ENCODE assay signal across 17 cellular contexts in the genomic region with DNA sequence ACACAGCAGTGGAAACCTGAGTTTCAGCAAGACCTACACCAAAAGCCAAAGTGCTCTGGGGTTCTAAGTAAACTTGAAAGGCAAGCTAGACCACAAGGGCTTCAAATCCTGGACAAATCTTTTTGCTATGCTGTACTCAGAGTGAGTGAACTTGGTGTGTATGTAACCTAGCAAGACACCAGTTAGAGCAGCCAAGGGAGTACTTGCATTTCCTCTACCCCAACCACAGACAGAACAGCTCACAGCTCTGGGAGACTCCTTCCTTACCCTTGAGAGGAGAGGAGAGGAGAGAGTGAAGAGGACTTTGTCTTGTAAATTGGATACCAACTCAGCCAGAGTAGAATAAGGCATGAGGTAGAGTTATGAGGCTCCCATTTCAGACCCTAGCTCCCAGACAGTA.
"Had no signal": no experiment of that assay in that cellular context is flagged by ENCODE, and none has a peak within 500 bp of the region (broad histone marks: within the 10 kb centered on the region; RNA-seq: fewer than 3 reads in every experiment).

No MANE protein-coding gene starts in this region.

- H3K9me3 ChIP-seq: testis, upper lobe of right lung, vagina had no signal

- H3K27ac ChIP-seq: dorsolateral prefrontal cortex, heart right ventricle, spleen, testis, tibial nerve, upper lobe of right lung, vagina had no signal

- H3K27me3 ChIP-seq: heart right ventricle, spleen, testis, tibial nerve, upper lobe of right lung, vagina had no signal

- H3K4me1 ChIP-seq: heart right ventricle, spleen, testis, tibial nerve, upper lobe of right lung, vagina had no signal

- H3K4me3 Mint-ChIP-seq: naive thymus-derived CD4-positive, alpha-beta T cell; neural crest cell; stimulated activated naive B cell treated with anti-CD40 and anti-IgM and Interleukin-4, amounts not matched to agents 10 μg/mL and 1 μg/mL and 100 μg/mL, for 72 hours; stimulated activated naive CD8-positive, alpha-beta T cell treated with anti-CD3 and anti-CD28 coated beads, Interleukin-15, amount 100 ng/mL, for 72 hours had no signal

- DNase-seq: dorsolateral prefrontal cortex; effector CD8-positive, alpha-beta T cell; heart right ventricle; kidney glomerular epithelial cell; mammary epithelial cell; naive thymus-derived CD4-positive, alpha-beta T cell; spleen; stimulated activated CD4-positive, alpha-beta T cell treated with anti-CD3 and anti-CD28 coated beads, Interleukin-15, amount 100 ng/mL, for 24 hours; stimulated activated CD4-positive, alpha-beta T cell treated with anti-CD3 and anti-CD28 coated beads, Interleukin-1b, Interleukin-23, amount 100 ng/mL, for 48 hours; stimulated activated CD4-positive, alpha-beta T cell treated with anti-CD3 and anti-CD28 coated beads, Interleukin-4, amount 100 ng/mL, for 24 hours; stimulated activated naive B cell treated with anti-CD40 and anti-IgM and Interleukin-4, amounts not matched to agents 10 μg/mL and 1 μg/mL and 100 μg/mL, for 72 hours; stimulated activated naive CD8-positive, alpha-beta T cell treated with anti-CD3 and anti-CD28 coated beads, Interleukin-15, amount 100 ng/mL, for 72 hours; testis had no signal

- H3K27ac Mint-ChIP-seq: naive thymus-derived CD4-positive, alpha-beta T cell; stimulated activated naive B cell treated with anti-CD40 and anti-IgM and Interleukin-4, amounts not matched to agents 10 μg/mL and 1 μg/mL and 100 μg/mL, for 72 hours had no signal

- H3K36me3 ChIP-seq: vagina had no signal

- H3K4me1 Mint-ChIP-seq: neural crest cell; stimulated activated naive CD8-positive, alpha-beta T cell treated with anti-CD3 and anti-CD28 coated beads, Interleukin-15, amount 100 ng/mL, for 72 hours had no signal

- H3K27me3 Mint-ChIP-seq: naive thymus-derived CD4-positive, alpha-beta T cell; stimulated activated naive CD8-positive, alpha-beta T cell treated with anti-CD3 and anti-CD28 coated beads, Interleukin-15, amount 100 ng/mL, for 72 hours had no signal

- H3K4me3 ChIP-seq: dorsolateral prefrontal cortex, heart right ventricle, spleen, testis, tibial nerve, upper lobe of right lung, vagina had no signal

- ATAC-seq: naive thymus-derived CD4-positive, alpha-beta T cell; stimulated activated naive CD8-positive, alpha-beta T cell treated with anti-CD3 and anti-CD28 coated beads, Interleukin-15, amount 100 ng/mL, for 72 hours had no signal
